In the genomic region with DNA sequence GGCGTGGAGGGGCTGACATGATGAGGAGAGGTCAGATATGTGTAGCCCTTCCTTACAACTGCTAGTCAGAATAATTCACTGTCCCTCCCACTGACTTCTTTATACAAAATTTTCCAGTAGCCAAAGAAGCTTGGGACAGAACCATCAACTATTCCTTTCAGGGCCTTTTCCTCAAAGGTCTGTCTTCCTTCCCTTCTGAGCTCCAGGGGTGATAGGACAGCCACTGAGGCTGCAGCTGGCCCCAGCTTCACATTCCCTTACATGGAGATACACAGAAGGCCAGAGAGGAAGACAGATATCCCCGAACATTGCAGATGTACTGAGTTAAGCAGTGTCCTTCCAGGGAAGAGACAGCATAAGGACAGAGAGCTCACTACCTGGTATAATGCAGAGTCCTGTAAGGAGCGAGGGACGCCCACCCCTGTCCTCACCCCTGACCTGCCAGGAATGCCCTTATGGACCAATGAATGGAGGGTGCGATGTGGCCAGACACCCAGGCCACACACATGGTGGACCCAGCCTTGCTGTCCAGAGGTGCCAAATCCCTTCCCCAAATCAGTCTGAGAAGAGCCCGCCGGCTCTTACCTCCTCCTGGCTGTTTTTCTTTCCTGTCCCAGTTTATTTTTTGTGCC, we compare ENCODE assay signal across 18 cellular contexts.
DNase-seq lines count a peak whose midpoint lies in the region; ATAC-seq and TF ChIP-seq lines count a peak whose summit lies in the region.
"Had no signal": no experiment of that assay in that cellular context is flagged by ENCODE, and none has a peak within 500 bp of the region (broad histone marks: within the 10 kb centered on the region; RNA-seq: fewer than 3 reads in every experiment).

No MANE protein-coding gene starts in this region.

- peaks cover 62% of the 10 kb centered on the region for H3K4me1 Mint-ChIP-seq in CD8-positive, alpha-beta T cell (ENCODE audit: low read depth)
- H3K4me1 Mint-ChIP-seq in effector memory CD8-positive, alpha-beta T cell (ENCODE audit: low read depth in 2 of 2), result peaks cover 19 to 22% of the 10 kb centered on the region in 2 donors
- H3K4me1 Mint-ChIP-seq: mesothelial cell of epicardium had no signal

- H4K20me1 ChIP-seq in BLaER1 (no peaks in the 10 kb centered on the region), MM.1S (ENCODE audit: insufficient read depth, low read length) (no peaks in the 10 kb centered on the region)

- H3K4me3 ChIP-seq in BLaER1, result no peak overlapping the region
- no peak overlapping the region for H3K4me3 ChIP-seq in CD8-positive, alpha-beta T cell (ENCODE audit: low read depth, low read length)
- no peak overlapping the region for H3K4me3 ChIP-seq in MM.1S (ENCODE audit: low read length)
- H3K4me3 ChIP-seq in HAP-1, result no peak overlapping the region
- H3K4me3 ChIP-seq: breast epithelium, hepatocyte, sigmoid colon, thyroid gland had no signal

- peaks cover 10% of the 10 kb centered on the region; the same call in 1 of the 2 replicates for H3F3A ChIP-seq in MM.1S (ENCODE audit: insufficient read depth, low read length)

- H3K27ac Mint-ChIP-seq in CD8-positive, alpha-beta T cell, result peak overlapping the region; percentile 65
- H3K27ac Mint-ChIP-seq in effector memory CD8-positive, alpha-beta T cell, result peak overlapping the region; percentile 58 to 80
- H3K27ac Mint-ChIP-seq: mesothelial cell of epicardium had no signal

- TF ChIP-seq CTCF in CD8-positive, alpha-beta T cell (IDR thresholded peaks at IDR 0.05), result no peak
- no peak for TF ChIP-seq CTCF in MM.1S (IDR thresholded peaks at IDR 0.05; ENCODE audit: low read length)

- POLR2A ChIA-PET in CD8-positive, alpha-beta T cell (lab: Charles Lee), result interaction anchor here (0.7 to 1.6 kb wide), 6 partner anchors 9 to 32 kb away, joined by 3 to 6 read pairs (median 3); no protein-coding TSS in a partner anchor

- ATAC-seq in CD8-positive, alpha-beta T cell, result no peak
- no peak for ATAC-seq in effector memory CD8-positive, alpha-beta T cell (replicated peaks)
- ATAC-seq in HG02973 (IDR thresholded peaks at IDR 0.05; ENCODE audit: unreplicated experiment), result no peak

- H3K9me3 ChIP-seq in BLaER1, result no peaks in the 10 kb centered on the region
- H3K9me3 ChIP-seq in CD8-positive, alpha-beta T cell (ENCODE audit: low read length), result no peaks in the 10 kb centered on the region
- H3K9me3 ChIP-seq in MM.1S (replicated peaks; ENCODE audit: insufficient read depth, low read length), result no peaks in the 10 kb centered on the region
- no peaks in the 10 kb centered on the region for H3K9me3 ChIP-seq in HAP-1
- H3K9me3 ChIP-seq: breast epithelium, neutrophil, sigmoid colon, thyroid gland had no signal

- H3K27ac ChIP-seq in BLaER1, result no peak overlapping the region
- no peak overlapping the region for H3K27ac ChIP-seq in CD8-positive, alpha-beta T cell (ENCODE audit: low read depth, low read length)
- peak overlapping the region; percentile 27; the same call in 1 of the 2 replicates for H3K27ac ChIP-seq in MM.1S (ENCODE audit: low read length)
- H3K27ac ChIP-seq: breast epithelium, hepatocyte, neutrophil, sigmoid colon, thyroid gland had no signal

- H3K9me3 Mint-ChIP-seq in CD8-positive, alpha-beta T cell, result no peaks in the 10 kb centered on the region
- no peaks in the 10 kb centered on the region for H3K9me3 Mint-ChIP-seq in effector memory CD8-positive, alpha-beta T cell
- H3K9me3 Mint-ChIP-seq: IgD-negative memory B cell, mesothelial cell of epicardium had no signal

- peaks cover 27% of the 10 kb centered on the region for H3K4me1 ChIP-seq in BLaER1
- H3K4me1 ChIP-seq in CD8-positive, alpha-beta T cell (ENCODE audit: insufficient read depth, low read length), result peaks cover 43% of the 10 kb centered on the region
- peaks cover 22% of the 10 kb centered on the region for H3K4me1 ChIP-seq in MM.1S (ENCODE audit: low read length)
- H3K4me1 ChIP-seq in HAP-1, result no peaks in the 10 kb centered on the region
- H3K4me1 ChIP-seq: breast epithelium, sigmoid colon had no signal

- no peaks in the 10 kb centered on the region for H3K79me2 ChIP-seq in MM.1S (ENCODE audit: low read length)
- H3K79me2 ChIP-seq: hepatocyte had no signal

- no peaks in the 10 kb centered on the region for H3K36me3 Mint-ChIP-seq in CD8-positive, alpha-beta T cell
- H3K36me3 Mint-ChIP-seq in effector memory CD8-positive, alpha-beta T cell (ENCODE audit: insufficient read depth), result peaks cover 5% of the 10 kb centered on the region
- H3K36me3 Mint-ChIP-seq: IgD-negative memory B cell, mesothelial cell of epicardium had no signal

- H2AFZ ChIP-seq in MM.1S (ENCODE audit: low read length), result no peak overlapping the region
- H2AFZ ChIP-seq: hepatocyte had no signal

- H3K36me3 ChIP-seq in BLaER1, result no peaks in the 10 kb centered on the region
- no peaks in the 10 kb centered on the region for H3K36me3 ChIP-seq in CD8-positive, alpha-beta T cell (ENCODE audit: insufficient read depth, low read length)
- no peaks in the 10 kb centered on the region for H3K36me3 ChIP-seq in MM.1S (replicated peaks; ENCODE audit: insufficient read depth, low read length)
- H3K36me3 ChIP-seq in HAP-1 (replicated peaks), result no peaks in the 10 kb centered on the region
- H3K36me3 ChIP-seq: breast epithelium, neutrophil, sigmoid colon, thyroid gland had no signal

- no peak overlapping the region for H3K9ac ChIP-seq in BLaER1
- no peak overlapping the region for H3K9ac ChIP-seq in MM.1S (ENCODE audit: low read length)

- intact Hi-C loops in CD8-positive, alpha-beta T cell (cut with DNase I, micrococcal nuclease), result no loop called here

- no peaks in the 10 kb centered on the region for H3K27me3 ChIP-seq in BLaER1
- H3K27me3 ChIP-seq in CD8-positive, alpha-beta T cell (ENCODE audit: insufficient read depth, low read length), result no peaks in the 10 kb centered on the region
- no peaks in the 10 kb centered on the region for H3K27me3 ChIP-seq in MM.1S (replicated peaks; ENCODE audit: insufficient read depth, low read length)
- no peaks in the 10 kb centered on the region for H3K27me3 ChIP-seq in HAP-1 (ENCODE audit: low read depth)
- H3K27me3 ChIP-seq: breast epithelium, hepatocyte, neutrophil, sigmoid colon, thyroid gland had no signal

- H3K4me2 ChIP-seq in BLaER1 (peak overlapping the region; percentile 87), MM.1S (ENCODE audit: low read depth, low read length) (peak overlapping the region; percentile 59; the same call in 1 of the 2 replicates)
- H3K4me2 ChIP-seq: hepatocyte had no signal

- peak in 1 of 7 experiments; percentile 48 for DNase-seq in CD8-positive, alpha-beta T cell
- no peak for DNase-seq in MM.1S
- DNase-seq in effector memory CD8-positive, alpha-beta T cell, result no peak
- no peak for DNase-seq in SKM-1 treated with dmso at 0.1 percent for 144 hours (lab: John Stamatoyannopoulos, UW; ENCODE audit: unreplicated experiment)
- no peak for DNase-seq in iPS-NIHi11 (ENCODE audit: low spot score)
- no peak for DNase-seq in HAP-1 (ENCODE audit: low spot score in 2 of 2)
- DNase-seq: DMS153, NCI-H2081 treated with DMSO at 0.1 percent for 48 hours, NCI-H748 treated with DMSO at 0.1 percent for 48 hours, sigmoid colon, thyroid gland had no signal

- H3K4me3 Mint-ChIP-seq in CD8-positive, alpha-beta T cell, result peak overlapping the region; percentile 71
- H3K4me3 Mint-ChIP-seq in effector memory CD8-positive, alpha-beta T cell, result peak overlapping the region; percentile 68 to 75
- H3K4me3 Mint-ChIP-seq: mesothelial cell of epicardium had no signal

- in situ Hi-C loops in HAP-1 (cut with MboI; ENCODE audit: low sequenced_read_pairs), result no loop called here

- CTCF ChIA-PET in CD8-positive, alpha-beta T cell (lab: Charles Lee), result no interaction called here

- H3K9me2 ChIP-seq in MM.1S (replicated peaks; ENCODE audit: insufficient read depth, low read length), result no peaks in the 10 kb centered on the region

- H3K27me3 Mint-ChIP-seq in CD8-positive, alpha-beta T cell (ENCODE audit: low read depth), result no peaks in the 10 kb centered on the region
- H3K27me3 Mint-ChIP-seq in effector memory CD8-positive, alpha-beta T cell, result no peaks in the 10 kb centered on the region
